Comparison of ENCODE assay signal across 1 cellular context in the genomic region with DNA sequence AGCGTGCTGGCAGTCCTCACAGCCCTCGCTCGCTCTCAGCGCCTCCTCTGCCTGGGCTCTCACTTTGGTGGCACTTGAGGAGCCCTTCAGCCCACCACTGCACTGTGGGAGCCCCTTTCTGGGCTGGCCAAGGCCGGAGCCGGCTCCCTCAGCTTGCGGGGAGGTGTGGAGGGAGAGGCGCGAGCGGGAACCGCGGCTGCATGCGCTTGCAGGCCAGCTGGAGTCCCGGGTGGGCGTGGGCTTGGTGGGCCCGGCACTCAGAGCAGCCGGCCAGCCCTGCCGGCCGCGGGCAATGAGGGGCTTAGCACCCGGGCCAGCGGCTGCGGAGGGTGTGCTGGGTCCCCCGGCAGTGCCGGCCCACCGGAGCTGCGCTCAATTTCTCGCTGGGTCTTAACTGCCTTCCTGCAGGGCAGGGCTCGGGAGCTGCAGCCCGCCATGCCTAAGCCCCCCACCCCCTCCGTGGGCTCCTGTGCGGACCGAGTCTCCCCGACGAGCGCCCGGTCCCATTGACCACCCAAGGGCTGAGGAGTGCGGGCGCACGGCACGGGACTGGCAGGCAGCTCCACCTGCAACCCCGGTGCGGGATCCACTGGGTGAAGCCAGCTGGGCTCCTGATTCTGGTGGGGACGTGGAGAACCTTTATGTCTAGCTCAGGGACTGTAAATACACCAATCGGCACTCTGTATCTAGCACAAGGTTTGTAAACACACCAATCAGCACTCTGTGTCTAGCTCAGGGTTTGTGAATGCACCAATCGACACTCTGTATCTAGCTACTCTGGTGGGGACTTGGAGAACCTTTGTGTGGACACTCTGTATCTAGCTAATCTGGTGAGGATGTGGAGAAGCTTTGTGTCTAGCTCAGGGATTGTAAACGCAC.
TF ChIP-seq lines count a peak whose summit lies in the region.

No MANE protein-coding gene starts in this region.

TF ChIP-seq in HepG2, 621 proteins besides CTCF, POLR2A, EP300 and RAD21:
- TF ChIP-seq ZBTB33 (CRISPR knock-in tag; IDR thresholded peaks at IDR 0.05) (peak; percentile 63; the same call in 1 of the 2 replicates), NFYB (CRISPR knock-in tag; IDR thresholded peaks at IDR 0.05) (peak; percentile 60; the same call in 1 of the 2 replicates), NFYC (CRISPR knock-in tag; IDR thresholded peaks at IDR 0.05) (peak; percentile 51), SP2 (CRISPR knock-in tag; IDR thresholded peaks at IDR 0.05) (0 out of 2 replicates have a peak, but pooled peaks have one; percentile 8), AGO2 (optimal IDR thresholded peaks at IDR 0.05; ENCODE audit: low read depth, low read length) (peak; percentile 25), GABPB1 (CRISPR knock-in tag; IDR thresholded peaks at IDR 0.05) (peak; percentile 25; the same call in 1 of the 2 replicates), HNF1B (CRISPR knock-in tag; IDR thresholded peaks at IDR 0.05) (0 out of 2 replicates have a peak, but pooled peaks have one; percentile 6)
